27 cellular contexts compared by ENCODE assay signal in the genomic region with DNA sequence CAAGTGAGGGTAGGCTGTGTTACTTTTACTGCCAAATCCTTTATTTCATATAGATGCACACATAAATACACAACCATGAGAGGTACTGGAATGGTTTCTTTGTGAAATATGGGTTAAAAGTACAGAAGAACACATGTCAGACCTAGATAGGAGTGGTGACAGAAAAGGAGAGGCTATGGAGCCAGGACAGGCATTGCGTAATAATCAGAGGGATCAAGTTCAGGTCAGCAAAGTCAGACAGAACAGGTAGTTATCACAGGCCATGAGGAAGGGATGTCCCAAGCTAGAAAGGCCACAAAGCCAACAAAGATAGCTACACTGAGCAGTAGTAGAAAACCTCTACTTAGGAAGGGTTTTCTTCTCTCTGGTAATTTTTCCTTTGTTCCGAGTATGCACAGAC.
"Had no signal": no experiment of that assay in that cellular context is flagged by ENCODE, and none has a peak within 500 bp of the region (broad histone marks: within the 10 kb centered on the region; RNA-seq: fewer than 3 reads in every experiment).

No MANE protein-coding gene starts in this region.

- H3K36me3 ChIP-seq: left lung, lower lobe of right lung, ovary, right atrium auricular region, spleen, suprapubic skin, thoracic aorta, tibial artery, upper lobe of right lung had no signal

- H3K4me3 ChIP-seq: hepatocyte, left lung, lower lobe of right lung, mucosa of descending colon, ovary, right atrium auricular region, skin epidermis, spleen, suprapubic skin, thoracic aorta, tibial artery, upper lobe of right lung had no signal

- H3K36me3 Mint-ChIP-seq: naive thymus-derived CD4-positive, alpha-beta T cell; natural killer cell treated with Interleukin-12 subunit alpha and Interleukin-12 subunit beta and Interleukin-15 and Interleukin-18, amount 100 ng/mL, for 72 hours; stimulated activated effector memory CD8-positive, alpha-beta T cell treated with anti-CD3 and anti-CD28 coated beads, Interleukin-12 subunit alpha, Interleukin-12 subunit beta, amount 100 ng/mL, for 72 hours had no signal

- H3K4me1 Mint-ChIP-seq: naive thymus-derived CD4-positive, alpha-beta T cell; stimulated activated effector memory CD8-positive, alpha-beta T cell treated with anti-CD3 and anti-CD28 coated beads, Interleukin-12 subunit alpha, Interleukin-12 subunit beta, amount 100 ng/mL, for 72 hours had no signal

- H3K79me2 ChIP-seq: hepatocyte had no signal

- H3K4me2 ChIP-seq: hepatocyte had no signal

- ATAC-seq: left cardiac atrium; left lung; lower lobe of right lung; mucosa of descending colon; naive thymus-derived CD4-positive, alpha-beta T cell; natural killer cell treated with Interleukin-12 subunit alpha and Interleukin-12 subunit beta and Interleukin-15 and Interleukin-18, amount 100 ng/mL, for 72 hours; sciatic nerve; stimulated activated effector memory CD8-positive, alpha-beta T cell treated with anti-CD3 and anti-CD28 coated beads, Interleukin-12 subunit alpha, Interleukin-12 subunit beta, amount 100 ng/mL, for 72 hours; upper lobe of right lung had no signal

- H3K27ac ChIP-seq: hepatocyte, left lung, lower lobe of right lung, ovary, right atrium auricular region, skin epidermis, spleen, suprapubic skin, thoracic aorta, tibial artery, upper lobe of right lung had no signal

- H3K9me3 Mint-ChIP-seq: stimulated activated naive CD8-positive, alpha-beta T cell treated with anti-CD3 and anti-CD28 coated beads, Interleukin-15, Interleukin-2, amounts not matched to agents 100 ng/mL and 50 ng/mL, for 24 hours had no signal

- H2AFZ ChIP-seq: hepatocyte had no signal

- H3K27me3 Mint-ChIP-seq: naive thymus-derived CD4-positive, alpha-beta T cell; natural killer cell treated with Interleukin-12 subunit alpha and Interleukin-12 subunit beta and Interleukin-15 and Interleukin-18, amount 100 ng/mL, for 72 hours; progenitor cell of endocrine pancreas; stimulated activated naive CD8-positive, alpha-beta T cell treated with anti-CD3 and anti-CD28 coated beads, Interleukin-15, Interleukin-2, amounts not matched to agents 100 ng/mL and 50 ng/mL, for 24 hours had no signal

- H3K4me1 ChIP-seq: left lung, lower lobe of right lung, right atrium auricular region, spleen, suprapubic skin, tibial artery, upper lobe of right lung had no signal

- DNase-seq: islet precursor cell; kidney glomerular epithelial cell; left cardiac atrium; left lung; lower lobe of right lung; mesendoderm; midbrain; mucosa of descending colon; naive thymus-derived CD4-positive, alpha-beta T cell; ovary; spleen; stimulated activated CD4-positive, alpha-beta T cell treated with anti-CD3 and anti-CD28 coated beads, Interleukin-4, amount 100 ng/mL, for 24 hours; stimulated activated naive CD4-positive, alpha-beta T cell; tibial artery; trophoblast cell; upper lobe of right lung had no signal

- H3K27me3 ChIP-seq: hepatocyte, left lung, ovary, right atrium auricular region, spleen, suprapubic skin, tibial artery, upper lobe of right lung had no signal

- H3K9me3 ChIP-seq: left lung, lower lobe of right lung, mucosa of descending colon, ovary, suprapubic skin, thoracic aorta, upper lobe of right lung had no signal

- H3K4me3 Mint-ChIP-seq: naive thymus-derived CD4-positive, alpha-beta T cell; natural killer cell treated with Interleukin-12 subunit alpha and Interleukin-12 subunit beta and Interleukin-15 and Interleukin-18, amount 100 ng/mL, for 72 hours; stimulated activated effector memory CD8-positive, alpha-beta T cell treated with anti-CD3 and anti-CD28 coated beads, Interleukin-12 subunit alpha, Interleukin-12 subunit beta, amount 100 ng/mL, for 72 hours; stimulated activated naive CD8-positive, alpha-beta T cell treated with anti-CD3 and anti-CD28 coated beads, Interleukin-15, Interleukin-2, amounts not matched to agents 100 ng/mL and 50 ng/mL, for 24 hours had no signal

- H3K27ac Mint-ChIP-seq: naive thymus-derived CD4-positive, alpha-beta T cell; natural killer cell treated with Interleukin-12 subunit alpha and Interleukin-12 subunit beta and Interleukin-15 and Interleukin-18, amount 100 ng/mL, for 72 hours; progenitor cell of endocrine pancreas; stimulated activated effector memory CD8-positive, alpha-beta T cell treated with anti-CD3 and anti-CD28 coated beads, Interleukin-12 subunit alpha, Interleukin-12 subunit beta, amount 100 ng/mL, for 72 hours; stimulated activated naive CD8-positive, alpha-beta T cell treated with anti-CD3 and anti-CD28 coated beads, Interleukin-15, Interleukin-2, amounts not matched to agents 100 ng/mL and 50 ng/mL, for 24 hours had no signal

- FAIRE-seq: urothelium cell line had no signal
